In genomic region chr3:58349792-58350626, GRCh38 we compare ENCODE assay signal across 8 cellular contexts. TPM values are rescaled to one million over a fixed set of nuclear protein-coding genes. Genes with fewer than 3 reads are reported as not detected.
A peak's percentile ranks its signal among the peaks of the same experiment; 100 is the strongest.
DNase-seq lines count a peak whose midpoint lies in the region; ATAC-seq and TF ChIP-seq lines count a peak whose summit lies in the region.

No MANE protein-coding gene starts in this region.

- no peak for TF ChIP-seq CTCF in gastroesophageal sphincter (IDR thresholded peaks at IDR 0.05)

- no peaks in the 10 kb centered on the region for H3K9me3 ChIP-seq in gastroesophageal sphincter

- peak overlapping the region; percentile 83 for H3K27ac Mint-ChIP-seq in activated CD8-positive, alpha-beta T cell treated with anti-CD3 and anti-CD28 coated beads, Interleukin-2, amount 10 ng/mL, durations not matched to agents 7 days and 5 days

- H3K27ac ChIP-seq in gastroesophageal sphincter, result no peak overlapping the region

- H3K27me3 ChIP-seq in gastroesophageal sphincter, result no peaks in the 10 kb centered on the region

- H3K36me3 ChIP-seq in gastroesophageal sphincter, result no peaks in the 10 kb centered on the region

- H3K9me3 Mint-ChIP-seq in activated CD8-positive, alpha-beta T cell treated with anti-CD3 and anti-CD28 coated beads, Interleukin-2, amount 10 ng/mL, durations not matched to agents 7 days and 5 days (ENCODE audit: insufficient read depth), result peaks cover 8% of the 10 kb centered on the region

- WGBS in gastroesophageal sphincter (ENCODE audit: low coverage in 1 of 2), 2 donors, result 79 to 88% methylated on average over 5 to 7 of the region's 7 CpGs

- peak overlapping the region; percentile 10 for H3K4me3 Mint-ChIP-seq in activated CD8-positive, alpha-beta T cell treated with anti-CD3 and anti-CD28 coated beads, Interleukin-2, amount 10 ng/mL, durations not matched to agents 7 days and 5 days

- no peaks in the 10 kb centered on the region for H3K27me3 Mint-ChIP-seq in activated CD8-positive, alpha-beta T cell treated with anti-CD3 and anti-CD28 coated beads, Interleukin-2, amount 10 ng/mL, durations not matched to agents 7 days and 5 days (ENCODE audit: low read depth)

- TF ChIP-seq POLR2A in gastroesophageal sphincter (IDR thresholded peaks at IDR 0.05), result no peak

- DNase-seq in ELF-1 (ENCODE audit: low read depth, low spot score), result peak; percentile 26
- DNase-seq in activated CD8-positive, alpha-beta T cell treated with anti-CD3 and anti-CD28 coated beads, Interleukin-2, amount 10 ng/mL, durations not matched to agents 7 days and 5 days, result peak; percentile 45
- DNase-seq in NCI-H1417 treated with DMSO at 0.1 percent for 48 hours (lab: John Stamatoyannopoulos, UW), result no peak
- no peak for DNase-seq in NCI-H2081 treated with DMSO at 0.1 percent for 48 hours (lab: John Stamatoyannopoulos, UW)
- DNase-seq in NCI-H446 (lab: John Stamatoyannopoulos, UW), result no peak

- peaks cover 0 to 40% (median 8%) of the 10 kb centered on the region in 3 donors for H3K4me1 ChIP-seq in gastroesophageal sphincter

- POLR2A ChIA-PET in activated CD8-positive, alpha-beta T cell treated with anti-CD3 and anti-CD28 coated beads, Interleukin-2, amount 10 ng/mL, durations not matched to agents 7 days and 5 days (lab: Charles Lee), result interaction anchor here (0.6 to 5.3 kb wide), 6 partner anchors 9 to 721 kb away, joined by 3 to 42 read pairs (median 4); partner anchors contain the start of genes HTD2 and RPP14

- H3K36me3 Mint-ChIP-seq in activated CD8-positive, alpha-beta T cell treated with anti-CD3 and anti-CD28 coated beads, Interleukin-2, amount 10 ng/mL, durations not matched to agents 7 days and 5 days (ENCODE audit: low read depth), result peaks cover 52% of the 10 kb centered on the region

- H3K4me1 Mint-ChIP-seq in activated CD8-positive, alpha-beta T cell treated with anti-CD3 and anti-CD28 coated beads, Interleukin-2, amount 10 ng/mL, durations not matched to agents 7 days and 5 days (ENCODE audit: low read depth), result peaks cover 81% of the 10 kb centered on the region

- TF ChIP-seq EP300 in gastroesophageal sphincter (IDR thresholded peaks at IDR 0.05), result no peak

- H3K4me3 ChIP-seq in gastroesophageal sphincter, result no peak overlapping the region

- ATAC-seq in GM19438 (IDR thresholded peaks at IDR 0.05; ENCODE audit: low read depth, unreplicated experiment), result peak; percentile 93
- peak; percentile 91 for ATAC-seq in HG03342 (IDR thresholded peaks at IDR 0.05; ENCODE audit: unreplicated experiment)
- ATAC-seq in activated CD8-positive, alpha-beta T cell treated with anti-CD3 and anti-CD28 coated beads, Interleukin-2, amount 10 ng/mL, durations not matched to agents 7 days and 5 days, result no peak
- no peak for ATAC-seq in gastroesophageal sphincter

- CTCF ChIA-PET in activated CD8-positive, alpha-beta T cell treated with anti-CD3 and anti-CD28 coated beads, Interleukin-2, amount 10 ng/mL, durations not matched to agents 7 days and 5 days (lab: Charles Lee), result interaction anchor here (1.0 to 5.5 kb wide), 8 partner anchors 10 to 66 kb away, joined by 3 to 47 read pairs (median 9); partner anchors contain the start of genes HTD2, PXK and RPP14

RNA-seq across cellular contexts. Expression of gene PXK, which starts 17.3 kb away (rescaled TPM):
- total RNA-seq in activated CD8-positive, alpha-beta T cell treated with anti-CD3 and anti-CD28 coated beads, Interleukin-2, amount 10 ng/mL, durations not matched to agents 7 days and 5 days, result 10 to 100 TPM; 31.5 to 33.4 TPM
- total RNA-seq in gastroesophageal sphincter, result 10 to 100 TPM; 29.3 to 41.0 (median 34.4) TPM

RNA-seq across cellular contexts. Expression of gene HTD2, which starts 43.7 kb away (rescaled TPM):
- total RNA-seq in activated CD8-positive, alpha-beta T cell treated with anti-CD3 and anti-CD28 coated beads, Interleukin-2, amount 10 ng/mL, durations not matched to agents 7 days and 5 days, result 1 to 10 TPM; 7.6 to 8.1 TPM
- 10 to 100 TPM in 3 of 4 donors, 1 to 10 TPM in 1; 3.3 to 19.8 (median 11.9) TPM for total RNA-seq in gastroesophageal sphincter

RNA-seq across cellular contexts. Expression of gene RPP14, which starts 44.0 kb away (rescaled TPM):
- 10 to 100 TPM; 12.8 to 15.1 TPM for total RNA-seq in activated CD8-positive, alpha-beta T cell treated with anti-CD3 and anti-CD28 coated beads, Interleukin-2, amount 10 ng/mL, durations not matched to agents 7 days and 5 days
- 10 to 100 TPM; 12.3 to 14.4 (median 14.1) TPM for total RNA-seq in gastroesophageal sphincter

Comparison
In these comparisons a context has a peak if more than half of its experiments do, and no peak if none do; other contexts are left out.
1. DNase-seq: peak in ELF-1 (single experiment) and activated CD8-positive, alpha-beta T cell treated with anti-CD3 and anti-CD28 coated beads, Interleukin-2, amount 10 ng/mL, durations not matched to agents 7 days and 5 days (single experiment); none in NCI-H1417 treated with DMSO at 0.1 percent for 48 hours (single experiment), NCI-H2081 treated with DMSO at 0.1 percent for 48 hours (single experiment) and NCI-H446 (0 of 2).
2. ATAC-seq: peak in GM19438 (single experiment) and HG03342 (single experiment); none in activated CD8-positive, alpha-beta T cell treated with anti-CD3 and anti-CD28 coated beads, Interleukin-2, amount 10 ng/mL, durations not matched to agents 7 days and 5 days (single experiment) and gastroesophageal sphincter (single experiment).